Comparison of ENCODE assay signal across 27 cellular contexts in genomic region chr2:225590932-225591331, GRCh38.
"Had no signal": no experiment of that assay in that cellular context is flagged by ENCODE, and none has a peak within 500 bp of the region (broad histone marks: within the 10 kb centered on the region; RNA-seq: fewer than 3 reads in every experiment).

No MANE protein-coding gene starts in this region.

- FAIRE-seq: endometrium, keratinocyte had no signal

- H3K27me3 ChIP-seq: colonic mucosa, neural progenitor cell, tibial nerve, upper lobe of left lung, uterus had no signal

- H3K9me3 Mint-ChIP-seq: central memory CD8-positive, alpha-beta T cell; natural killer cell; neural progenitor cell; stimulated activated memory B cell treated with anti-CD40 and anti-IgM and Interleukin-4, amounts not matched to agents 10 μg/mL and 1 μg/mL and 100 μg/mL, for 72 hours had no signal

- H3K27me3 Mint-ChIP-seq: progenitor cell of endocrine pancreas had no signal

- H3K36me3 Mint-ChIP-seq: natural killer cell; neural progenitor cell; stimulated activated memory B cell treated with anti-CD40 and anti-IgM and Interleukin-4, amounts not matched to agents 10 μg/mL and 1 μg/mL and 100 μg/mL, for 72 hours had no signal

- DNase-seq: colonic mucosa; dermis blood vessel endothelial cell; effector memory CD4-positive, alpha-beta T cell; foreskin melanocyte; hypothalamus; left ventricle myocardium superior; lower lobe of right lung; natural killer cell; stimulated activated CD4-positive, alpha-beta T cell treated with anti-CD3 and anti-CD28 coated beads, Interleukin-12 subunit alpha, Interleukin-12 subunit beta, amount 100 ng/mL, for 4 hours; stimulated activated CD4-positive, alpha-beta T cell treated with anti-CD3 and anti-CD28 coated beads, Interleukin-1b, Interleukin-23, amount 100 ng/mL, for 48 hours; stimulated activated CD4-positive, alpha-beta T cell treated with anti-CD3 and anti-CD28 coated beads, Interleukin-4, amount 100 ng/mL, for 1 hour; stimulated activated naive CD8-positive, alpha-beta T cell treated with anti-CD3 and anti-CD28 coated beads, Interleukin-15, Interleukin-2, amounts not matched to agents 100 U/mL and 50 U/mL, for 24 hours; substantia nigra; upper lobe of left lung; uterus had no signal

- H3K4me3 ChIP-seq: colonic mucosa, lower lobe of right lung, neural progenitor cell, smooth muscle cell, thoracic aorta, tibial nerve, upper lobe of left lung, uterus had no signal

- H3K9ac ChIP-seq: neural progenitor cell, parathyroid adenoma had no signal

- H3K9me3 ChIP-seq: colonic mucosa, lower lobe of right lung, thoracic aorta, tibial nerve, upper lobe of left lung, uterus had no signal

- H3K27ac Mint-ChIP-seq: natural killer cell; neural progenitor cell; progenitor cell of endocrine pancreas; stimulated activated memory B cell treated with anti-CD40 and anti-IgM and Interleukin-4, amounts not matched to agents 10 μg/mL and 1 μg/mL and 100 μg/mL, for 72 hours had no signal

- H3K4me2 ChIP-seq: neural progenitor cell, smooth muscle cell had no signal

- H3K79me2 ChIP-seq: parathyroid adenoma had no signal

- H3K4me1 ChIP-seq: colonic mucosa, lower lobe of right lung, neural progenitor cell, parathyroid adenoma, tibial nerve, upper lobe of left lung, uterus had no signal

- H2AFZ ChIP-seq: neural progenitor cell, parathyroid adenoma had no signal

- H3K4me3 Mint-ChIP-seq: central memory CD8-positive, alpha-beta T cell; natural killer cell; neural progenitor cell; stimulated activated memory B cell treated with anti-CD40 and anti-IgM and Interleukin-4, amounts not matched to agents 10 μg/mL and 1 μg/mL and 100 μg/mL, for 72 hours had no signal

- ATAC-seq: esophagus mucosa; left ventricle myocardium superior; lower lobe of right lung; natural killer cell; sciatic nerve; stimulated activated memory B cell treated with anti-CD40 and anti-IgM and Interleukin-4, amounts not matched to agents 10 μg/mL and 1 μg/mL and 100 μg/mL, for 72 hours; stimulated activated naive CD8-positive, alpha-beta T cell treated with anti-CD3 and anti-CD28 coated beads, Interleukin-15, Interleukin-2, amounts not matched to agents 100 U/mL and 50 U/mL, for 24 hours had no signal

- H3K27ac ChIP-seq: colonic mucosa, lower lobe of right lung, neural progenitor cell, parathyroid adenoma, thoracic aorta, tibial nerve, upper lobe of left lung, uterus had no signal

- H3K4me1 Mint-ChIP-seq: central memory CD8-positive, alpha-beta T cell; natural killer cell; neural progenitor cell; stimulated activated memory B cell treated with anti-CD40 and anti-IgM and Interleukin-4, amounts not matched to agents 10 μg/mL and 1 μg/mL and 100 μg/mL, for 72 hours had no signal

- H3K36me3 ChIP-seq: colonic mucosa, lower lobe of right lung, neural progenitor cell, thoracic aorta, tibial nerve, upper lobe of left lung, uterus had no signal
